ENCODE assay signal across 19 cellular contexts in the genomic region with DNA sequence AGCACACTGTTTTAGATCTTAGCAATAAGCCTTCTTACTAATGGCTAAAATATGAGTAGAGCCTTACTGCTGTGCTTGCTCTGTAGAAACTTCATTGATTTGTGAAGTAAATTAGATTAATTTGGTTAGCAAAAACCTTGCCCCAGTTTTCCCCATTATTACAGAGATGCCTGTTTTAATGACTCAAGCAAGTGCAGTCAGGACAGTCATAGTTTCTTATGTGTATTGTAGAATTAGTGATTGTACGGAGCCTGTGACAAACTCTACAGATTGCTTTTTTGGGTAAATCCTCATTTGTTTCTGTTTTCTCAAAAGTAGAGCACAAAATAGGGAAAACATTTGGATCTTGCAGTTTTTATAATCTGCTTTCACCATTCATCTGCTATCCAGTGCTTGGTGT. TPM values are rescaled to one million over a fixed set of nuclear protein-coding genes. Genes with fewer than 3 reads are reported as not detected.
A peak's percentile ranks its signal among the peaks of the same experiment; 100 is the strongest.
DNase-seq lines count a peak whose midpoint lies in the region; ATAC-seq and TF ChIP-seq lines count a peak whose summit lies in the region.
"Had no signal": no experiment of that assay in that cellular context is flagged by ENCODE, and none has a peak within 500 bp of the region (broad histone marks: within the 10 kb centered on the region; RNA-seq: fewer than 3 reads in every experiment).

No MANE protein-coding gene starts in this region.

- peaks cover 53% of the 10 kb centered on the region for H3K4me1 ChIP-seq in adipocyte (ENCODE audit: control insufficient read depth, insufficient read depth, low read length)

- DNase-seq in AG20443 (ENCODE audit: low spot score) = peak; percentile 7
- peak; percentile 8 for DNase-seq in GM03348 (ENCODE audit: low spot score)
- DNase-seq in adipocyte (ENCODE audit: low read depth) = peak; percentile 22
- no peak for DNase-seq in omental fat pad (ENCODE audit: low spot score)
- DNase-seq in stimulated activated CD4-positive, alpha-beta T cell treated with anti-CD3 and anti-CD28 coated beads, Interleukin-12 subunit alpha, Interleukin-12 subunit beta, amount 100 ng/mL, for 4 hours = no peak
- DNase-seq: activated CD4-positive, alpha-beta T cell treated with anti-CD3 and anti-CD28 coated beads, Interleukin-2, amount 10 ng/mL, durations not matched to agents 7 days and 5 days; activated naive CD8-positive, alpha-beta T cell treated with anti-CD3 and anti-CD28 coated beads, Interleukin-2, amount 10 ng/mL, durations not matched to agents 7 days and 5 days; CD4-positive, alpha-beta T cell; DMS 273 treated with DMSO at 0.1 percent for 48 hours; midbrain; NCI-H446 treated with DMSO at 0.1 percent for 48 hours; ovary; retina; small intestine; substantia nigra had no signal

- no peaks in the 10 kb centered on the region for H3K27me3 ChIP-seq in adipocyte (replicated peaks; ENCODE audit: control insufficient read depth, insufficient read depth, low read length)
- H3K27me3 ChIP-seq: ovary had no signal

- H3K4me3 ChIP-seq in adipocyte (ENCODE audit: low read length) = peak overlapping the region; percentile 21
- H3K4me3 ChIP-seq: ovary had no signal

- H3K9ac ChIP-seq in adipocyte (ENCODE audit: low read length) = no peak overlapping the region

- TF ChIP-seq CTCF in omental fat pad (IDR thresholded peaks at IDR 0.05) = no peak

- H3K9me3 ChIP-seq in adipocyte (ENCODE audit: control insufficient read depth, low read length) = no peaks in the 10 kb centered on the region
- H3K9me3 ChIP-seq: ovary had no signal

- H3K36me3 ChIP-seq in adipocyte (ENCODE audit: control insufficient read depth, insufficient read depth, low read length, severe bottlenecking) = peaks cover 37% of the 10 kb centered on the region
- H3K36me3 ChIP-seq: ovary had no signal

- peak; percentile 34 for ATAC-seq in omental fat pad (ENCODE audit: low FRiP score)
- ATAC-seq in HG02759 (IDR thresholded peaks at IDR 0.05; ENCODE audit: unreplicated experiment) = no peak
- ATAC-seq in HG03097 (IDR thresholded peaks at IDR 0.05; ENCODE audit: low FRiP score, unreplicated experiment) = no peak
- ATAC-seq: HepG2; natural killer cell treated with Interleukin-12 subunit alpha and Interleukin-12 subunit beta and Interleukin-15 and Interleukin-18, amount 100 ng/mL, for 72 hours had no signal

RNA-seq across cellular contexts. Expression of a gene that starts 7.0 kb away (rescaled TPM):
- 10 to 100 TPM; 65.0 to 77.0 (median 72.3) TPM for total RNA-seq in omental fat pad

Comparison
In these comparisons a context has a peak if more than half of its experiments do, and no peak if none do; other contexts are left out.
1. DNase-seq: peak in AG20443 (single experiment), GM03348 (single experiment) and adipocyte (single experiment); none in omental fat pad (single experiment) and stimulated activated CD4-positive, alpha-beta T cell treated with anti-CD3 and anti-CD28 coated beads, Interleukin-12 subunit alpha, Interleukin-12 subunit beta, amount 100 ng/mL, for 4 hours (single experiment).